Comparison of ENCODE assay signal across 8 cellular contexts in the genomic region with DNA sequence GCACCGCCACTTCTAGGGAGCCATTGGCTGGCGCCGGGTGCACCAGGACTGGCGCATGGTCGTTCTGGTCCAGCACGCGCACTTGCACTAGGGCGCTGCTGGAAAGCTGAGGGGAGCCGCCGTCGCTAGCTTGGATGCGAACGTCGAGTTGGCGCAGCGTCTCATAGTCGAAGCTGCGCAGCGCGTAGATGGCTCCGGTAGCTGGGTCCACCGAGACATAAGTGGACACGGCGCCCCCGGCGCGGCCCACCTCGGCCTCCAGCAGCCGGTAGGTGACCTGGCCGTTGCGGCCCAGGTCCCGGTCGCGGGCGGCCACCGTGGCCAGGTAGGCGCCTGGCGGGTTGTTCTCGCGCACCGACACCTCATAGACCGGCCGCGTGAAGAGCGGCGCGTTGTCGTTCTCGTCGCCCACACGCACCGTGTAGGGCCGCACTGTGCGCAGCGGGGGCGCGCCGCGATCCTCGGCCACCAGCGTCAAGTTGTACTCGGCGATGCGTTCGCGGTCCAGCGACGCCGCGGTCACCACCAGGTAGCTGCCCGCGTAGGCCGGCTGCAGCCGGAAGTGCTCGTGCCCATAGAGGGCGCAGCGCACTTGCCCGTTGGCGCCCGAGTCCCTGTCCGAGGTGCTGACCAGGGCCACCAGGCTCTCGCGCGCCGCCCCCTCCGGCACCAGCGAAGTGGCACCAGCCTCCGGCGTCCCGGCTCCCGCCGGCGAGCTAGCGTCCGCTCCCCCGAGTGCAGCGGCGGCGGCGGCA. TPM values are rescaled to one million over a fixed set of nuclear protein-coding genes. Genes with fewer than 3 reads are reported as not detected.
DNase-seq lines count a peak whose midpoint lies in the region; ATAC-seq, FAIRE-seq and TF ChIP-seq lines count a peak whose summit lies in the region.

No MANE protein-coding gene starts in this region.

- H3K36me3 ChIP-seq in HEK293 (ENCODE audit: control insufficient read depth in 2 of 2, insufficient read depth in 1 of 2, low read length in 2 of 2) (no peaks in the 10 kb centered on the region), ascending aorta (no peaks in the 10 kb centered on the region), small intestine (ENCODE audit: control insufficient read depth in 2 of 2, insufficient read depth in 2 of 2, low read length in 2 of 2) (no peaks in the 10 kb centered on the region)

- intact Hi-C loops in ascending aorta (cut with DNase I) = no loop called here

- H3K4me1 ChIP-seq in HEK293 (ENCODE audit: control insufficient read depth, insufficient read depth, low read length) (no peaks in the 10 kb centered on the region), ascending aorta (peaks cover 0 to 6% of the 10 kb centered on the region in 2 donors), small intestine (ENCODE audit: control insufficient read depth in 2 of 2, insufficient read depth in 1 of 2, low read depth in 1 of 2, low read length in 1 of 2) (no peaks in the 10 kb centered on the region)

- ATAC-seq in HG03045 (IDR thresholded peaks at IDR 0.05; ENCODE audit: unreplicated experiment) = no peak
- ATAC-seq in HG02973 (IDR thresholded peaks at IDR 0.05; ENCODE audit: unreplicated experiment) = no peak

- no peak overlapping the region for H3K27ac ChIP-seq in HEK293 (ENCODE audit: extremely low read depth, low read depth, low read length)
- no peak overlapping the region for H3K27ac ChIP-seq in ascending aorta
- H3K27ac ChIP-seq in small intestine (ENCODE audit: low read depth in 1 of 2, low read length in 1 of 2) = no peak overlapping the region

- H3K27me3 ChIP-seq in ascending aorta (peaks cover 34% of the 10 kb centered on the region), small intestine (ENCODE audit: control insufficient read depth in 2 of 2, insufficient read depth in 2 of 2, low read length in 2 of 2) (peaks cover 16 to 54% of the 10 kb centered on the region in 2 donors)

- no peak for FAIRE-seq in small intestine (lab: Jason Lieb, UNC)

- H3K4me3 ChIP-seq in HEK293 (ENCODE audit: low read depth, low read length) (no peak overlapping the region), ascending aorta (peak overlapping the region in 1 of 2 donors; percentile 33), iPS-11a (ENCODE audit: low read depth, low read length) (peak overlapping the region; percentile 8), small intestine (ENCODE audit: low read depth in 1 of 2, low read length in 2 of 2) (no peak overlapping the region)

- TF ChIP-seq CTCF in HEK293 (tag by site-specific recombination; IDR thresholded peaks at IDR 0.05) = no peak
- peak; percentile 6 to 54 (median 10) for TF ChIP-seq CTCF in ascending aorta (IDR thresholded peaks at IDR 0.05)

- no peak for DNase-seq in ascending aorta (ENCODE audit: low spot score in 2 of 2)
- DNase-seq in small intestine = peak; percentile 21
- no peak for DNase-seq in NCI-H1694 treated with DMSO at 0.1 percent for 48 hours (lab: John Stamatoyannopoulos, UW)
- DNase-seq in activated effector memory CD4-positive, alpha-beta T cell treated with Interleukin-2 at 50 U/mL for 16 hours = no peak

- 6 to 18% (median 17%) methylated on average over 73 to 100 of the region's 100 CpGs for WGBS in small intestine, 3 donors

- CTCF ChIA-PET in HEK293 (lab: Yijun Ruan, JAX) = interaction anchor here (0.6 to 1.7 kb wide), 10 partner anchors 25 to 194 kb away, joined by 3 to 6 read pairs (median 4); partner anchors contain the start of gene SUGT1

- POLR2A ChIA-PET in HEK293 (lab: Yijun Ruan, JAX) = interaction anchor here (1.4 kb wide), 1 partner anchor 194 kb away, joined by 9 read pairs; the partner anchor contains the start of gene SUGT1

- H3K9me3 ChIP-seq in HEK293 (ENCODE audit: control insufficient read depth, insufficient read depth, low read depth, low read length) (no peaks in the 10 kb centered on the region), ascending aorta (no peaks in the 10 kb centered on the region), small intestine (ENCODE audit: control insufficient read depth, low read depth) (no peaks in the 10 kb centered on the region)

TF ChIP-seq in HEK293, 187 proteins besides CTCF, POLR2A, EP300 and RAD21:
- TF ChIP-seq ZNF23 (tag by site-specific recombination; IDR thresholded peaks at IDR 0.05; ENCODE audit: borderline replicate concordance) = no peak
- TF ChIP-seq ZNF610 (tag by site-specific recombination; IDR thresholded peaks at IDR 0.05; ENCODE audit: borderline replicate concordance) = 0 out of 2 replicates have a peak, but pooled peaks have one; percentile 1

RNA-seq across cellular contexts. Expression of gene PCDH8, which starts 1.7 kb away (rescaled TPM):
- not detected for total RNA-seq in ascending aorta
- 1 to 10 TPM in 1 of 3 donors, not detected in 2; 3.1 TPM for polyA plus RNA-seq in small intestine
